Comparison of ENCODE assay signal across 1 cellular context in genomic region chr13:98442391-98443230, GRCh38.
A peak's percentile ranks its signal among the peaks of the same experiment; 100 is the strongest.
TF ChIP-seq lines count a peak whose summit lies in the region.

No MANE protein-coding gene starts in this region.

TF ChIP-seq in K562, 482 proteins besides CTCF, POLR2A, EP300 and RAD21:
- TF ChIP-seq CAMTA2 (CRISPR knock-in tag; conservative IDR thresholded peaks at IDR 0.05) (no peak), NKRF (IDR thresholded peaks at IDR 0.05; ENCODE audit: borderline replicate concordance) (no peak)
- TF ChIP-seq, protein P1, sequence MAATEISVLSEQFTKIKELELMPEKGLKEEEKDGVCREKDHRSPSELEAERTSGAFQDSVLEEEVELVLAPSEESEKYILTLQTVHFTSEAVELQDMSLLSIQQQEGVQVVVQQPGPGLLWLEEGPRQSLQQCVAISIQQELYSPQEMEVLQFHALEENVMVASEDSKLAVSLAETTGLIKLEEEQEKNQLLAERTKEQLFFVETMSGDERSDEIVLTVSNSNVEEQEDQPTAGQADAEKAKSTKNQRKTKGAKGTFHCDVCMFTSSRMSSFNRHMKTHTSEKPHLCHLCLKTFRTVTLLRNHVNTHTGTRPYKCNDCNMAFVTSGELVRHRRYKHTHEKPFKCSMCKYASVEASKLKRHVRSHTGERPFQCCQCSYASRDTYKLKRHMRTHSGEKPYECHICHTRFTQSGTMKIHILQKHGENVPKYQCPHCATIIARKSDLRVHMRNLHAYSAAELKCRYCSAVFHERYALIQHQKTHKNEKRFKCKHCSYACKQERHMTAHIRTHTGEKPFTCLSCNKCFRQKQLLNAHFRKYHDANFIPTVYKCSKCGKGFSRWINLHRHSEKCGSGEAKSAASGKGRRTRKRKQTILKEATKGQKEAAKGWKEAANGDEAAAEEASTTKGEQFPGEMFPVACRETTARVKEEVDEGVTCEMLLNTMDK (IDR thresholded peaks at IDR 0.05; ENCODE audit: borderline replicate concordance, insufficient read depth, low read depth, low read length, poor library complexity, severe bottlenecking), result peak; percentile 13
